In genomic region chr9:88578486-88579362, GRCh38 we compare ENCODE assay signal across 7 cellular contexts.
A peak's percentile ranks its signal among the peaks of the same experiment; 100 is the strongest.
DNase-seq lines count a peak whose midpoint lies in the region; TF ChIP-seq lines count a peak whose summit lies in the region.

No MANE protein-coding gene starts in this region.

- DNase-seq in HEK293T (ENCODE audit: extremely low spot score) (peak; percentile 89), NCI-H1092 (lab: John Stamatoyannopoulos, UW) (peak; percentile 25), cerebellar cortex (ENCODE audit: low spot score) (peak; percentile 65), kidney tubule cell (ENCODE audit: low spot score) (peak; percentile 79)
- DNase-seq in activated CD4-positive, CD25-positive, alpha-beta regulatory T cell treated with anti-CD3 and anti-CD28 coated beads, Interleukin-2, amount 50 U/mL, for 72 hours: peak; percentile 84
- peak; percentile 26 for DNase-seq in stimulated activated CD4-positive, alpha-beta T cell treated with anti-CD3 and anti-CD28 coated beads, Interleukin-2, amount 100 ng/mL, for 4 hours (ENCODE audit: low read depth)

- TF ChIP-seq CTCF in GM12872 (IDR thresholded peaks at IDR 0.05; ENCODE audit: insufficient read depth, low read depth, low read length): peak; percentile 89

- POLR2A ChIA-PET in HEK293T (lab: Yijun Ruan, JAX): no interaction called here

- CTCF ChIA-PET in HEK293T (lab: Yijun Ruan, JAX): interaction anchor here (0.6 to 1.5 kb wide), 2 partner anchors 19 to 37 kb away, joined by 3 to 4 read pairs; no protein-coding TSS in a partner anchor

TF ChIP-seq in HEK293T, 16 proteins besides CTCF, POLR2A, EP300 and RAD21:
- TF ChIP-seq SP1 (IDR thresholded peaks at IDR 0.05): no peak
- TF ChIP-seq ELF4 (IDR thresholded peaks at IDR 0.05): no peak

Comparison
In these comparisons a context has a peak if more than half of its experiments do, and no peak if none do; other contexts are left out.
1. Peak in every context shown above with its lines: DNase-seq.
2. DNase-seq: peak in every context shown above with its lines; median percentile 89 in HEK293T; 84 in activated CD4-positive, CD25-positive, alpha-beta regulatory T cell treated with anti-CD3 and anti-CD28 coated beads, Interleukin-2, amount 50 U/mL, for 72 hours; 79 in kidney tubule cell; 65 in cerebellar cortex; 26 in stimulated activated CD4-positive, alpha-beta T cell treated with anti-CD3 and anti-CD28 coated beads, Interleukin-2, amount 100 ng/mL, for 4 hours; 25 in NCI-H1092.